8 cellular contexts compared by ENCODE assay signal in the genomic region with DNA sequence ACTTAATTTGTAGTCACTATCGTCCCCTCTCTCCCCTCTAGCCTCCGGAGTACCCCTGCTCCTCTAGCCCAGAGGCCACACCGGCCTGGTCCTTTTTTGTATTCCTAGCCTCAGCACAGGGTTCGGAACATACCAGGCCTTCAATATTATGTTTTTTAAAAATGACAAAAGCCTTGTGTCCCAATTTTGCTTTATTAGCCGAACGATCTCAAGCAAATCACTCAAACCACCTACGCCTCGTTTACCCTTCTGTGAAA. TPM values are rescaled to one million over a fixed set of nuclear protein-coding genes. Genes with fewer than 3 reads are reported as not detected.
DNase-seq lines count a peak whose midpoint lies in the region; ATAC-seq and TF ChIP-seq lines count a peak whose summit lies in the region.

No MANE protein-coding gene starts in this region.

- peaks cover 40% of the 10 kb centered on the region for H3K4me1 ChIP-seq in DOHH2 (ENCODE audit: control insufficient read depth, low read length)
- H3K4me1 ChIP-seq in GM23338 (ENCODE audit: insufficient read depth): peaks cover 18% of the 10 kb centered on the region
- H3K4me1 ChIP-seq in PC-3 (ENCODE audit: insufficient read depth, low read length): peaks cover 28% of the 10 kb centered on the region
- peaks cover 14% of the 10 kb centered on the region for H3K4me1 ChIP-seq in neural progenitor cell

- TF ChIP-seq CTCF in DOHH2 (IDR thresholded peaks at IDR 0.05; ENCODE audit: low read depth, low read length, poor library complexity, severe bottlenecking) (no peak), GM23338 (conservative IDR thresholded peaks at IDR 0.05; ENCODE audit: low read depth in 2 of 2) (no peak), PC-3 (conservative IDR thresholded peaks at IDR 0.05; ENCODE audit: low read depth, low read length) (no peak), neural progenitor cell (IDR thresholded peaks at IDR 0.05) (no peak)

- H3K36me3 ChIP-seq in DOHH2 (ENCODE audit: control insufficient read depth, low read length): peaks cover 44% of the 10 kb centered on the region
- peaks cover 15% of the 10 kb centered on the region for H3K36me3 ChIP-seq in GM23338 (ENCODE audit: insufficient read depth)
- H3K36me3 ChIP-seq in PC-3 (ENCODE audit: low read depth, low read length): peaks cover 21% of the 10 kb centered on the region; the same call in 1 of the 2 replicates
- H3K36me3 ChIP-seq in neural progenitor cell: peaks cover 4% of the 10 kb centered on the region

- H3K9ac ChIP-seq in PC-3 (ENCODE audit: low read length) (peak overlapping the region; percentile 99), neural progenitor cell (peak overlapping the region; percentile 73)

- H2AFZ ChIP-seq in GM23338 (peak overlapping the region; percentile 97), PC-3 (ENCODE audit: low read length) (peak overlapping the region; percentile 68), neural progenitor cell (replicated peaks) (peak overlapping the region; percentile 75)

- peaks cover 29% of the 10 kb centered on the region for H3K4me1 Mint-ChIP-seq in GM23338
- H3K4me1 Mint-ChIP-seq in neural progenitor cell: peaks cover 28% of the 10 kb centered on the region

- H3K27me3 Mint-ChIP-seq in GM23338 (ENCODE audit: insufficient read depth, low read depth, poor library complexity) (peaks cover 3% of the 10 kb centered on the region), neural progenitor cell (ENCODE audit: insufficient read depth, low read depth) (peaks cover 2% of the 10 kb centered on the region)

- H4K20me1 ChIP-seq in DOHH2 (ENCODE audit: control insufficient read depth, insufficient read depth, low read depth, low read length): peaks cover 22% of the 10 kb centered on the region
- peaks cover 24% of the 10 kb centered on the region for H4K20me1 ChIP-seq in GM23338 (replicated peaks; ENCODE audit: insufficient read depth)
- H4K20me1 ChIP-seq in PC-3 (ENCODE audit: low read length): peaks cover 26% of the 10 kb centered on the region
- H4K20me1 ChIP-seq in neural progenitor cell (ENCODE audit: low read depth): peaks cover 42% of the 10 kb centered on the region

- CTCF ChIA-PET in PC-3 (lab: Charles Lee): interaction anchor here (1.0 kb wide), 1 partner anchor 60 kb away, joined by 4 read pairs; a partner anchor contains a TSS

- H3K4me3 Mint-ChIP-seq in GM23338: peak overlapping the region; percentile 96
- H3K4me3 Mint-ChIP-seq in neural progenitor cell: peak overlapping the region; percentile 98

- H3F3A ChIP-seq in DOHH2 (ENCODE audit: control insufficient read depth, insufficient read depth) (peaks cover 5% of the 10 kb centered on the region; the same call in 1 of the 2 replicates), GM23338 (replicated peaks; ENCODE audit: low read depth) (no peaks in the 10 kb centered on the region), PC-3 (ENCODE audit: low read length, unreplicated experiment) (no peaks in the 10 kb centered on the region), neural progenitor cell (ENCODE audit: low read depth) (peaks cover 4% of the 10 kb centered on the region)

- H3K27ac Mint-ChIP-seq in GM23338 (peak overlapping the region; percentile 86), neural progenitor cell (peak overlapping the region; percentile 93)

- H3K9me3 ChIP-seq in DOHH2 (ENCODE audit: control insufficient read depth, insufficient read depth, low read length): no peaks in the 10 kb centered on the region
- no peaks in the 10 kb centered on the region for H3K9me3 ChIP-seq in PC-3 (ENCODE audit: low read length)
- H3K9me3 ChIP-seq in neural progenitor cell (ENCODE audit: low read depth): no peaks in the 10 kb centered on the region

- intact Hi-C loops in PC-3 (cut with micrococcal nuclease): no loop called here

- DNase-seq in GM23338 (ENCODE audit: low spot score) (no peak), PC-3 (no peak), epithelial cell of prostate (ENCODE audit: low read depth, low spot score) (no peak), neural progenitor cell (ENCODE audit: low spot score) (no peak), NCI-H1417 (lab: John Stamatoyannopoulos, UW) (no peak), NCI-H446 (lab: John Stamatoyannopoulos, UW) (no peak), HT-29 (ENCODE audit: low spot score) (no peak)

- POLR2A ChIA-PET in PC-3 (lab: Charles Lee; ENCODE audit: unreplicated experiment): interaction anchor here (0.7 kb wide), 1 partner anchor 325 kb away, joined by 4 read pairs; no protein-coding TSS in a partner anchor

- H3K27me3 ChIP-seq in DOHH2 (ENCODE audit: control insufficient read depth, low read length): no peaks in the 10 kb centered on the region
- H3K27me3 ChIP-seq in GM23338 (ENCODE audit: insufficient read depth): no peaks in the 10 kb centered on the region
- H3K27me3 ChIP-seq in PC-3 (ENCODE audit: low read length): no peaks in the 10 kb centered on the region
- H3K27me3 ChIP-seq in neural progenitor cell: no peaks in the 10 kb centered on the region

- BruUV-seq in PC-3 (replicated peaks; lab: Mats Ljungman, UMichigan): no TSS peak

- H3K9me2 ChIP-seq in DOHH2 (replicated peaks; ENCODE audit: control insufficient read depth, low read length) (no peaks in the 10 kb centered on the region), GM23338 (ENCODE audit: insufficient read depth) (no peaks in the 10 kb centered on the region), PC-3 (replicated peaks; ENCODE audit: low read length) (no peaks in the 10 kb centered on the region)

- peak overlapping the region; percentile 79 for H3K27ac ChIP-seq in DOHH2 (ENCODE audit: low read depth, low read length)
- peak overlapping the region; percentile 75 for H3K27ac ChIP-seq in GM23338 (ENCODE audit: low read depth)
- peak overlapping the region; percentile 83 for H3K27ac ChIP-seq in PC-3 (ENCODE audit: low read length)
- peak overlapping the region; percentile 74 for H3K27ac ChIP-seq in epithelial cell of prostate
- no peak overlapping the region for H3K27ac ChIP-seq in neural progenitor cell

- H3K79me2 ChIP-seq in DOHH2 (ENCODE audit: control insufficient read depth, low read length): peaks cover 76% of the 10 kb centered on the region
- H3K79me2 ChIP-seq in GM23338 (replicated peaks; ENCODE audit: insufficient read depth): peaks cover 82% of the 10 kb centered on the region
- H3K79me2 ChIP-seq in PC-3 (ENCODE audit: low read length): peaks cover 71% of the 10 kb centered on the region
- H3K79me2 ChIP-seq in neural progenitor cell (ENCODE audit: low read depth): peaks cover 79% of the 10 kb centered on the region

- H3K36me3 Mint-ChIP-seq in GM23338 (ENCODE audit: low read depth) (peaks cover 25% of the 10 kb centered on the region), neural progenitor cell (peaks cover 2% of the 10 kb centered on the region)

- peak overlapping the region; percentile 64 for H3K4me2 ChIP-seq in DOHH2 (ENCODE audit: low read length)
- H3K4me2 ChIP-seq in GM23338: peak overlapping the region; percentile 94
- peak overlapping the region; percentile 93 for H3K4me2 ChIP-seq in PC-3 (ENCODE audit: low read length)
- H3K4me2 ChIP-seq in neural progenitor cell: peak overlapping the region; percentile 84

- H3K4me3 ChIP-seq in DOHH2 (ENCODE audit: low read length) (peak overlapping the region; percentile 90), GM23338 (peak overlapping the region; percentile 92), PC-3 (ENCODE audit: low read length) (peak overlapping the region; percentile 91), neural progenitor cell (peak overlapping the region; percentile 82)

- H3K9me3 Mint-ChIP-seq in GM23338: no peaks in the 10 kb centered on the region
- no peaks in the 10 kb centered on the region for H3K9me3 Mint-ChIP-seq in neural progenitor cell

- ATAC-seq in GM23338 (peak; percentile 46), PC-3 (peak; percentile 27)

TF ChIP-seq in GM23338, 12 proteins besides CTCF, POLR2A, EP300 and RAD21:
- TF ChIP-seq JUNB (IDR thresholded peaks at IDR 0.05; ENCODE audit: unreplicated experiment) (no peak), STAT1 (IDR thresholded peaks at IDR 0.05; ENCODE audit: unreplicated experiment) (no peak), NANOG (IDR thresholded peaks at IDR 0.05; ENCODE audit: borderline replicate concordance) (no peak)
- TF ChIP-seq, protein P1, sequence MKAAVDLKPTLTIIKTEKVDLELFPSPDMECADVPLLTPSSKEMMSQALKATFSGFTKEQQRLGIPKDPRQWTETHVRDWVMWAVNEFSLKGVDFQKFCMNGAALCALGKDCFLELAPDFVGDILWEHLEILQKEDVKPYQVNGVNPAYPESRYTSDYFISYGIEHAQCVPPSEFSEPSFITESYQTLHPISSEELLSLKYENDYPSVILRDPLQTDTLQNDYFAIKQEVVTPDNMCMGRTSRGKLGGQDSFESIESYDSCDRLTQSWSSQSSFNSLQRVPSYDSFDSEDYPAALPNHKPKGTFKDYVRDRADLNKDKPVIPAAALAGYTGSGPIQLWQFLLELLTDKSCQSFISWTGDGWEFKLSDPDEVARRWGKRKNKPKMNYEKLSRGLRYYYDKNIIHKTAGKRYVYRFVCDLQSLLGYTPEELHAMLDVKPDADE (IDR thresholded peaks at IDR 0.05): no peak

RNA-seq across cellular contexts. Expression of a gene that starts 0.5 kb away (rescaled TPM):
- total RNA-seq in GM23338 (2014; rRNA removed; shearing (Covaris generic)): 92.6 and 95.9 TPM in 2 replicates
- polyA plus RNA-seq in GM23338 (2016; fragmentation: Nextera tagmentation; extraction: Ambion mirVana): 389 and 446 TPM in 2 replicates
- total RNA-seq in PC-3 (2014; rRNA removed): 64.4 and 92.8 TPM in 2 replicates
- 66.6 and 98.9 TPM in 2 replicates for total RNA-seq in neural progenitor cell (ENCODE audit: low replicate concordance)
- 119 and 124 TPM in 2 replicates for total RNA-seq in HT-29 (2014; rRNA removed; shearing (Covaris generic))
